17 cellular contexts compared by ENCODE assay signal in genomic region chr1:202587859-202588480, GRCh38.
A peak's percentile ranks its signal among the peaks of the same experiment; 100 is the strongest.
DNase-seq lines count a peak whose midpoint lies in the region; ATAC-seq, FAIRE-seq and TF ChIP-seq lines count a peak whose summit lies in the region.
"Had no signal": no experiment of that assay in that cellular context is flagged by ENCODE, and none has a peak within 500 bp of the region (broad histone marks: within the 10 kb centered on the region; RNA-seq: fewer than 3 reads in every experiment).

No MANE protein-coding gene starts in this region.

- H3K36me3 Mint-ChIP-seq in chondrocyte (ENCODE audit: low read depth): peaks cover 4% of the 10 kb centered on the region

- peak overlapping the region; percentile 98 for H2BK20ac ChIP-seq in IMR-90 (ENCODE audit: low read depth, low read length)

- no peak overlapping the region for H3K4me2 ChIP-seq in IMR-90 (ENCODE audit: low read depth, low read length)

- no peak for TF ChIP-seq RAD21 in IMR-90 (IDR thresholded peaks at IDR 0.05; ENCODE audit: low read length)

- peak overlapping the region; percentile 90 for H2BK5ac ChIP-seq in IMR-90 (ENCODE audit: low read depth, low read length, poor library complexity, severe bottlenecking)

- peaks cover 40% of the 10 kb centered on the region for H3K9me1 ChIP-seq in IMR-90 (ENCODE audit: insufficient read depth, low read length)

- no peak for ATAC-seq in IMR-90 (ENCODE audit: low read depth)
- no peak for ATAC-seq in thoracic aorta (ENCODE audit: insufficient number of reproducible peaks, low FRiP score, low read depth)
- ATAC-seq: activated CD4-positive, alpha-beta T cell treated with anti-CD3 and anti-CD28 coated beads for 36 hours; left lobe of liver had no signal

- peaks cover 0 to 24% of the 10 kb centered on the region in 2 experiments; a peak in 1 of 4 replicates for H3K79me1 ChIP-seq in IMR-90 (ENCODE audit: low read depth in 1 of 2, low read length in 2 of 2)

- in situ Hi-C loops in IMR-90 (cut with MboI; ENCODE audit: low sequenced_read_pairs): no loop called here

- H3K27me3 ChIP-seq in IMR-90 (ENCODE audit: control insufficient read depth, insufficient read depth, low read length) (no peaks in the 10 kb centered on the region), thoracic aorta (replicated peaks; ENCODE audit: insufficient read depth) (no peaks in the 10 kb centered on the region), WERI-Rb-1 (ENCODE audit: insufficient read depth, low read depth, severe bottlenecking) (no peaks in the 10 kb centered on the region)

- no CpG with 5 or more reads among the region's 1 CpG for WGBS in IMR-90 (ENCODE audit: extremely low coverage in 2 of 2, insufficient read length in 1 of 2), 2 experiments
- WGBS in mesodermal cell (ENCODE audit: insufficient coverage in 2 of 2), 2 experiments: 0% methylated on average over 1 of the region's 1 CpG; no CpG with 5 or more reads in 1 of the 2 experiments

- H3K36me3 ChIP-seq in IMR-90 (ENCODE audit: control insufficient read depth, insufficient read depth, low read length) (no peaks in the 10 kb centered on the region), mesodermal cell (ENCODE audit: control insufficient read depth, insufficient read depth, low read length) (no peaks in the 10 kb centered on the region), thoracic aorta (peaks cover 19% of the 10 kb centered on the region), WERI-Rb-1 (peaks cover 3% of the 10 kb centered on the region; the same call in 1 of the 2 replicates)

- H3K9me3 ChIP-seq in IMR-90 (ENCODE audit: control insufficient read depth, insufficient read depth, low read length) (no peaks in the 10 kb centered on the region), mesodermal cell (ENCODE audit: control insufficient read depth, low read length) (no peaks in the 10 kb centered on the region), thoracic aorta (no peaks in the 10 kb centered on the region), WERI-Rb-1 (ENCODE audit: severe bottlenecking) (no peaks in the 10 kb centered on the region)

- intact Hi-C loops in IMR-90 (cut with micrococcal nuclease): loop anchor here (5.0 kb wide), 1 partner anchor 81 kb away; no protein-coding TSS in a partner anchor

- H3K4me1 ChIP-seq in IMR-90 (ENCODE audit: control insufficient read depth, insufficient read depth, low read length) (peaks cover 46% of the 10 kb centered on the region), mesodermal cell (ENCODE audit: control insufficient read depth, insufficient read depth, low read length, poor library complexity, severe bottlenecking) (peaks cover 84% of the 10 kb centered on the region), thoracic aorta (ENCODE audit: control insufficient read depth in 1 of 2, low read depth in 2 of 2) (peaks cover 37 to 83% of the 10 kb centered on the region in 2 donors)

- H3K56ac ChIP-seq in IMR-90 (ENCODE audit: extremely low read depth, insufficient read depth, low read length): peak overlapping the region; percentile 74

- TF ChIP-seq POLR2A in IMR-90 (IDR thresholded peaks at IDR 0.05; ENCODE audit: low read depth, low read length) (no peak), H54 (IDR thresholded peaks at IDR 0.05; ENCODE audit: low read depth, low read length) (no peak)

- H2AK5ac ChIP-seq in IMR-90 (ENCODE audit: low read depth, low read length): peak overlapping the region; percentile 98

- TF ChIP-seq CTCF in IMR-90 (conservative IDR thresholded peaks at IDR 0.05; ENCODE audit: low read depth, low read length): no peak
- TF ChIP-seq CTCF in chondrocyte (IDR thresholded peaks at IDR 0.05): no peak
- no peak for TF ChIP-seq CTCF in thoracic aorta (IDR thresholded peaks at IDR 0.05)
- no peak for TF ChIP-seq CTCF in WERI-Rb-1 (IDR thresholded peaks at IDR 0.05; ENCODE audit: low read depth, low read length)

- H3K4me1 Mint-ChIP-seq in chondrocyte (ENCODE audit: low read depth): peaks cover 42% of the 10 kb centered on the region
- H3K4me1 Mint-ChIP-seq: activated CD4-positive, alpha-beta T cell treated with anti-CD3 and anti-CD28 coated beads for 36 hours; CD4-positive, CD25-positive, alpha-beta regulatory T cell had no signal

- peak overlapping the region; percentile 91 for H3K27ac Mint-ChIP-seq in chondrocyte (ENCODE audit: unreplicated experiment)
- H3K27ac Mint-ChIP-seq: activated CD4-positive, alpha-beta T cell treated with anti-CD3 and anti-CD28 coated beads for 36 hours had no signal

- peak overlapping the region; percentile 96 for H3K23ac ChIP-seq in IMR-90 (ENCODE audit: low read depth, low read length)

- peak overlapping the region; percentile 80 to 95 for H4K8ac ChIP-seq in IMR-90 (ENCODE audit: low read depth in 2 of 2, low read length in 2 of 2)

- BruUV-seq in IMR-90 (replicated peaks; lab: Mats Ljungman, UMichigan): no TSS peak

- H3K4me3 Mint-ChIP-seq in chondrocyte (ENCODE audit: unreplicated experiment): no peak overlapping the region
- H3K4me3 Mint-ChIP-seq: activated CD4-positive, alpha-beta T cell treated with anti-CD3 and anti-CD28 coated beads for 36 hours; CD4-positive, CD25-positive, alpha-beta regulatory T cell had no signal

- peak overlapping the region; percentile 99 for H4K91ac ChIP-seq in IMR-90 (ENCODE audit: insufficient read depth, low read depth, low read length)

- no peak overlapping the region for H2AFZ ChIP-seq in IMR-90 (replicated peaks; ENCODE audit: low read length, poor library complexity)

- CTCF ChIA-PET in IMR-90 (lab: Yijun Ruan, JAX): no interaction called here

- dilution Hi-C loops in IMR-90 (cut with HindIII; ENCODE audit: low sequenced_read_pairs, unreplicated experiment): no loop called here

- no peaks in the 10 kb centered on the region for H3K9me3 Mint-ChIP-seq in chondrocyte (ENCODE audit: low read depth)
- H3K9me3 Mint-ChIP-seq: CD4-positive, CD25-positive, alpha-beta regulatory T cell had no signal

- H2AK9ac ChIP-seq in IMR-90 (replicated peaks; ENCODE audit: low read depth, low read length, poor library complexity): peak overlapping the region; percentile 51

- peak overlapping the region; percentile 97 for H3K4ac ChIP-seq in IMR-90 (ENCODE audit: low read depth, low read length)

- FAIRE-seq in H54 (lab: Jason Lieb, UNC): no peak
- FAIRE-seq: H1 had no signal

- DNase-seq in IMR-90 (no peak), chondrocyte (ENCODE audit: low spot score) (no peak), thoracic aorta (ENCODE audit: low spot score) (no peak), WERI-Rb-1 (no peak), H54 (ENCODE audit: insufficient read length, low spot score) (no peak), medulla oblongata (ENCODE audit: extremely low spot score) (no peak)
- DNase-seq: activated CD4-positive, alpha-beta T cell treated with anti-CD3 and anti-CD28 coated beads for 36 hours; activated T-cell treated with anti-CD3 and anti-CD28 coated beads, Interleukin-2, amount 50 U/mL, for 48 hours; amygdala; CD4-positive, CD25-positive, alpha-beta regulatory T cell; glutamatergic neuron; NCI-H2081 treated with DMSO at 0.1 percent for 48 hours; nucleus accumbens; SW 1271 had no signal

- peak overlapping the region; percentile 100 for H2BK15ac ChIP-seq in IMR-90 (ENCODE audit: low read depth, low read length)

- H2BK120ac ChIP-seq in IMR-90 (ENCODE audit: low read depth, low read length): peak overlapping the region; percentile 99

- H3K27ac ChIP-seq in IMR-90 (ENCODE audit: insufficient read depth, low read length) (peak overlapping the region; percentile 79), mesodermal cell (ENCODE audit: low read depth, low read length, severe bottlenecking) (peak overlapping the region; percentile 98), thoracic aorta (peak overlapping the region; percentile 94 to 96), WERI-Rb-1 (no peak overlapping the region)

- peak overlapping the region; percentile 9; the same call in 1 of the 2 replicates for H3K9ac ChIP-seq in IMR-90 (ENCODE audit: low read depth, low read length)

- H3K4me3 ChIP-seq in IMR-90 (ENCODE audit: insufficient read depth, low read depth, low read length) (no peak overlapping the region), mesodermal cell (ENCODE audit: extremely low read depth, insufficient read depth, low read length, poor library complexity, severe bottlenecking) (no peak overlapping the region), thoracic aorta (no peak overlapping the region), WERI-Rb-1 (ENCODE audit: low read depth, low read length) (no peak overlapping the region)

- peak overlapping the region; percentile 96 for H3K18ac ChIP-seq in IMR-90 (ENCODE audit: low read depth, low read length)

- H4K20me1 ChIP-seq in IMR-90 (ENCODE audit: insufficient read depth, low read length): no peaks in the 10 kb centered on the region

- peak overlapping the region; percentile 94 for H4K5ac ChIP-seq in IMR-90 (ENCODE audit: low read depth, low read length)

- POLR2A ChIA-PET in IMR-90 (lab: Charles Lee; ENCODE audit: unreplicated experiment): interaction anchor here (1.4 kb wide), 1 partner anchor 10 kb away, joined by 4 read pairs; no protein-coding TSS in a partner anchor

- peak overlapping the region; percentile 99 for H3K14ac ChIP-seq in IMR-90 (replicated peaks; ENCODE audit: low read depth, low read length)

- H3K27me3 Mint-ChIP-seq in chondrocyte (ENCODE audit: low read depth): no peaks in the 10 kb centered on the region
- H3K27me3 Mint-ChIP-seq: activated CD4-positive, alpha-beta T cell treated with anti-CD3 and anti-CD28 coated beads for 36 hours; CD4-positive, CD25-positive, alpha-beta regulatory T cell had no signal

TF ChIP-seq in IMR-90, 13 proteins besides CTCF, POLR2A, EP300 and RAD21:
- TF ChIP-seq BHLHE40 (IDR thresholded peaks at IDR 0.05; ENCODE audit: low read depth, low read length) (no peak), MAZ (IDR thresholded peaks at IDR 0.05; ENCODE audit: borderline replicate concordance, low read depth, low read length) (no peak), MAFK (IDR thresholded peaks at IDR 0.05; ENCODE audit: low read depth, low read length) (no peak), FOS (IDR thresholded peaks at IDR 0.05; ENCODE audit: low read depth, low read length) (no peak), CHD1 (IDR thresholded peaks at IDR 0.05; ENCODE audit: low read depth, low read length) (no peak)
TF ChIP-seq in IMR-90: peak in this region for 0.
